Comparison of ENCODE assay signal across 8 cellular contexts in genomic region chr16:87382023-87382785, GRCh38. TPM values are rescaled to one million over a fixed set of nuclear protein-coding genes. Genes with fewer than 3 reads are reported as not detected.
DNase-seq lines count a peak whose midpoint lies in the region; ATAC-seq and TF ChIP-seq lines count a peak whose summit lies in the region.

No MANE protein-coding gene starts in this region.

- DNase-seq in H7 (no peak), T-helper 17 cell (no peak), glutamatergic neuron (no peak), skeletal muscle cell (ENCODE audit: low read depth) (no peak), SIG-M5 treated with dmso at 0.1 percent for 504 hours (lab: John Stamatoyannopoulos, UW; ENCODE audit: unreplicated experiment) (no peak), hippocampal formation (lab: John Stamatoyannopoulos, UW) (no peak)
- no peak for DNase-seq in stimulated activated CD4-positive, alpha-beta T cell treated with anti-CD3 and anti-CD28 coated beads, Interleukin-1b, Interleukin-23, amount 100 ng/mL, for 48 hours

- peak overlapping the region; percentile 90 for H3K27ac Mint-ChIP-seq in T-helper 17 cell
- H3K27ac Mint-ChIP-seq in glutamatergic neuron (ENCODE audit: unreplicated experiment) = peak overlapping the region; percentile 69

- H3K36me3 Mint-ChIP-seq in T-helper 17 cell (ENCODE audit: low read depth) (peaks cover 2% of the 10 kb centered on the region), glutamatergic neuron (ENCODE audit: unreplicated experiment) (no peaks in the 10 kb centered on the region)

- no peaks in the 10 kb centered on the region for H3K27me3 Mint-ChIP-seq in T-helper 17 cell
- peaks cover 7% of the 10 kb centered on the region for H3K27me3 Mint-ChIP-seq in glutamatergic neuron (ENCODE audit: unreplicated experiment)

- H3K4me1 Mint-ChIP-seq in T-helper 17 cell (peaks cover 48% of the 10 kb centered on the region), glutamatergic neuron (ENCODE audit: low read depth, unreplicated experiment) (peaks cover 29% of the 10 kb centered on the region)

- H3K4me3 Mint-ChIP-seq in T-helper 17 cell = peak overlapping the region; percentile 89
- H3K4me3 Mint-ChIP-seq in glutamatergic neuron (ENCODE audit: unreplicated experiment) = peak overlapping the region; percentile 87

- H3K27me3 ChIP-seq in H7 (ENCODE audit: control insufficient read depth, insufficient read depth, low read length) = no peaks in the 10 kb centered on the region

- peaks cover 15% of the 10 kb centered on the region for H3K9me3 Mint-ChIP-seq in glutamatergic neuron (ENCODE audit: unreplicated experiment)

- no peaks in the 10 kb centered on the region for H3K9me3 ChIP-seq in T-helper 17 cell (ENCODE audit: control insufficient read depth, low read length, poor library complexity, severe bottlenecking)

- H3K4me3 ChIP-seq in H7 (ENCODE audit: insufficient read depth, low read depth, low read length) (peak overlapping the region; percentile 78), skeletal muscle cell (ENCODE audit: low read depth, low read length) (peak overlapping the region; percentile 79)

- no peak for TF ChIP-seq CTCF in glutamatergic neuron (IDR thresholded peaks at IDR 0.05; ENCODE audit: partially characterized antibody, unreplicated experiment)

- H3K36me3 ChIP-seq in H7 (replicated peaks; ENCODE audit: control insufficient read depth, insufficient read depth, low read length) = no peaks in the 10 kb centered on the region

- no peak for ATAC-seq in T-helper 17 cell
- ATAC-seq in GM21360 (IDR thresholded peaks at IDR 0.05; ENCODE audit: unreplicated experiment) = no peak

RNA-seq across cellular contexts. Expression of gene FBXO31, which starts 1.4 kb away (rescaled TPM):
- total RNA-seq in H7 (2014; rRNA removed; shearing (Covaris generic)) = 24.4 and 27.6 TPM in 2 replicates
- 10 to 100 TPM; 32.7 to 41.7 TPM for total RNA-seq in T-helper 17 cell
- total RNA-seq in glutamatergic neuron (ENCODE audit: unreplicated experiment) = 66.7 TPM

RNA-seq across cellular contexts. Expression of gene MAP1LC3B, which starts 9.9 kb away (rescaled TPM):
- 15.8 and 20.1 TPM in 2 replicates for total RNA-seq in H7 (2014; rRNA removed; shearing (Covaris generic))
- 100 to 1,000 TPM in 1 of 2 donors, 10 to 100 TPM in 1; 90.6 to 102 TPM for total RNA-seq in T-helper 17 cell
- 297 TPM for total RNA-seq in glutamatergic neuron (ENCODE audit: unreplicated experiment)
